13 cellular contexts compared by ENCODE assay signal in genomic region chr6:168032383-168032760, GRCh38. TPM values are rescaled to one million over a fixed set of nuclear protein-coding genes. Genes with fewer than 3 reads are reported as not detected.
DNase-seq lines count a peak whose midpoint lies in the region; ATAC-seq, FAIRE-seq and TF ChIP-seq lines count a peak whose summit lies in the region.
"Had no signal": no experiment of that assay in that cellular context is flagged by ENCODE, and none has a peak within 500 bp of the region (broad histone marks: within the 10 kb centered on the region; RNA-seq: fewer than 3 reads in every experiment).

No MANE protein-coding gene starts in this region.

- no peaks in the 10 kb centered on the region for H3K36me3 ChIP-seq in kidney epithelial cell (ENCODE audit: control insufficient read depth, insufficient read depth, low read length)
- no peaks in the 10 kb centered on the region for H3K36me3 ChIP-seq in suprapubic skin
- no peaks in the 10 kb centered on the region for H3K36me3 ChIP-seq in naive thymus-derived CD4-positive, alpha-beta T cell (ENCODE audit: control insufficient read depth in 2 of 3, insufficient read depth in 3 of 3, low read length in 3 of 3)

- H3K4me3 ChIP-seq in kidney epithelial cell (ENCODE audit: low read depth, low read length) (no peak overlapping the region), suprapubic skin (no peak overlapping the region)
- no peak overlapping the region for H3K4me3 ChIP-seq in naive thymus-derived CD4-positive, alpha-beta T cell (ENCODE audit: low read length)

- H3K36me3 Mint-ChIP-seq in naive thymus-derived CD4-positive, alpha-beta T cell, result peaks cover 0 to 3% (median 0%) of the 10 kb centered on the region in 5 donors
- H3K36me3 Mint-ChIP-seq in activated naive CD4-positive, alpha-beta T cell treated with anti-CD3 and anti-CD28 coated beads for 36 hours (ENCODE audit: low read depth), result no peaks in the 10 kb centered on the region
- H3K36me3 Mint-ChIP-seq in activated CD4-positive, alpha-beta T cell treated with anti-CD3 and anti-CD28 coated beads for 36 hours (ENCODE audit: low read depth), result no peaks in the 10 kb centered on the region

- H3K4me1 ChIP-seq in suprapubic skin, result peaks cover 35% of the 10 kb centered on the region
- no peaks in the 10 kb centered on the region for H3K4me1 ChIP-seq in naive thymus-derived CD4-positive, alpha-beta T cell (ENCODE audit: control insufficient read depth in 2 of 2, insufficient read depth in 2 of 2, low read length in 2 of 2)

- peaks cover 0 to 23% (median 7%) of the 10 kb centered on the region in 11 donors for H3K9me3 Mint-ChIP-seq in naive thymus-derived CD4-positive, alpha-beta T cell
- H3K9me3 Mint-ChIP-seq in activated naive CD4-positive, alpha-beta T cell treated with anti-CD3 and anti-CD28 coated beads for 36 hours, result peaks cover 2% of the 10 kb centered on the region
- peaks cover 3% of the 10 kb centered on the region for H3K9me3 Mint-ChIP-seq in activated CD4-positive, alpha-beta T cell treated with anti-CD3 and anti-CD28 coated beads for 36 hours (ENCODE audit: low read depth)

- no peaks in the 10 kb centered on the region for H3K27me3 ChIP-seq in kidney epithelial cell (ENCODE audit: control insufficient read depth, insufficient read depth, low read length)
- H3K27me3 ChIP-seq in suprapubic skin, result no peaks in the 10 kb centered on the region
- no peaks in the 10 kb centered on the region for H3K27me3 ChIP-seq in naive thymus-derived CD4-positive, alpha-beta T cell (ENCODE audit: control insufficient read depth in 2 of 2, insufficient read depth in 2 of 2, low read length in 2 of 2)

- no peaks in the 10 kb centered on the region for H3K9me3 ChIP-seq in suprapubic skin
- H3K9me3 ChIP-seq in naive thymus-derived CD4-positive, alpha-beta T cell (ENCODE audit: control insufficient read depth in 2 of 3, low read length in 3 of 3), result no peaks in the 10 kb centered on the region

- TF ChIP-seq CTCF in kidney epithelial cell (IDR thresholded peaks at IDR 0.05; ENCODE audit: insufficient read depth, low read length, poor library complexity, severe bottlenecking) (peak; percentile 53), suprapubic skin (IDR thresholded peaks at IDR 0.05) (no peak)

- no peak for TF ChIP-seq EP300 in suprapubic skin (IDR thresholded peaks at IDR 0.05)

- H3K4me1 Mint-ChIP-seq in naive thymus-derived CD4-positive, alpha-beta T cell, result peaks cover 4 to 16% (median 8%) of the 10 kb centered on the region in 7 donors
- H3K4me1 Mint-ChIP-seq in activated naive CD4-positive, alpha-beta T cell treated with anti-CD3 and anti-CD28 coated beads for 36 hours (ENCODE audit: low read depth), result peaks cover 8% of the 10 kb centered on the region
- H3K4me1 Mint-ChIP-seq in activated CD4-positive, alpha-beta T cell treated with anti-CD3 and anti-CD28 coated beads for 36 hours, result peaks cover 4% of the 10 kb centered on the region

- POLR2A ChIA-PET in naive thymus-derived CD4-positive, alpha-beta T cell (lab: Charles Lee), result no interaction called here
- POLR2A ChIA-PET in activated CD4-positive, alpha-beta T cell treated with anti-CD3 and anti-CD28 coated beads for 36 hours (lab: Charles Lee), result no interaction called here

- no peak overlapping the region for H3K27ac Mint-ChIP-seq in naive thymus-derived CD4-positive, alpha-beta T cell
- H3K27ac Mint-ChIP-seq in activated naive CD4-positive, alpha-beta T cell treated with anti-CD3 and anti-CD28 coated beads for 36 hours, result no peak overlapping the region
- no peak overlapping the region for H3K27ac Mint-ChIP-seq in activated CD4-positive, alpha-beta T cell treated with anti-CD3 and anti-CD28 coated beads for 36 hours
- H3K27ac Mint-ChIP-seq: activated naive CD4-positive, alpha-beta T cell treated with anti-CD3 and anti-CD28 coated beads, Interleukin-2, amount 50 U/mL, for 72 hours had no signal

- FAIRE-seq in HTR-8/SVneo (lab: Jason Lieb, UNC), result no peak
- FAIRE-seq: GM12892, islet of Langerhans had no signal

- 69% methylated on average over 6 of the region's 6 CpGs for WGBS in suprapubic skin

- peak; percentile 65 for DNase-seq in HTR-8/SVneo (ENCODE audit: insufficient read length, low spot score)
- peak; percentile 86 for DNase-seq in astrocyte of the hippocampus (ENCODE audit: low read depth, low spot score)
- DNase-seq in kidney epithelial cell (ENCODE audit: low read depth), result peak; percentile 61
- no peak for DNase-seq in suprapubic skin (ENCODE audit: low spot score in 2 of 2)
- DNase-seq in naive thymus-derived CD4-positive, alpha-beta T cell, result no peak
- no peak for DNase-seq in activated naive CD4-positive, alpha-beta T cell treated with anti-CD3 and anti-CD28 coated beads for 36 hours
- DNase-seq in activated CD4-positive, alpha-beta T cell treated with anti-CD3 and anti-CD28 coated beads for 36 hours, result no peak
- DNase-seq: NCI-H1105 treated with DMSO at 0.1 percent for 48 hours; stimulated activated CD4-positive, alpha-beta T cell treated with anti-CD3 and anti-CD28 coated beads, Interleukin-4, amount 100 ng/mL, for 24 hours had no signal

- no peak for TF ChIP-seq POLR2A in suprapubic skin (IDR thresholded peaks at IDR 0.05)

- CTCF ChIA-PET in naive thymus-derived CD4-positive, alpha-beta T cell (lab: Charles Lee), result no interaction called here
- CTCF ChIA-PET in activated naive CD4-positive, alpha-beta T cell treated with anti-CD3 and anti-CD28 coated beads for 36 hours (lab: Charles Lee), result no interaction called here
- CTCF ChIA-PET in activated CD4-positive, alpha-beta T cell treated with anti-CD3 and anti-CD28 coated beads for 36 hours (lab: Charles Lee), result interaction anchor here (1.0 kb wide), 1 partner anchor 70 kb away, joined by 5 read pairs; no protein-coding TSS in a partner anchor

- no peak overlapping the region for H3K4me3 Mint-ChIP-seq in naive thymus-derived CD4-positive, alpha-beta T cell
- H3K4me3 Mint-ChIP-seq in activated naive CD4-positive, alpha-beta T cell treated with anti-CD3 and anti-CD28 coated beads for 36 hours, result no peak overlapping the region
- H3K4me3 Mint-ChIP-seq in activated CD4-positive, alpha-beta T cell treated with anti-CD3 and anti-CD28 coated beads for 36 hours, result no peak overlapping the region

- intact Hi-C loops in naive thymus-derived CD4-positive, alpha-beta T cell (cut with micrococcal nuclease), result no loop called here
- intact Hi-C loops in activated naive CD4-positive, alpha-beta T cell treated with anti-CD3 and anti-CD28 coated beads for 36 hours (cut with micrococcal nuclease), result no loop called here
- intact Hi-C loops in activated CD4-positive, alpha-beta T cell treated with anti-CD3 and anti-CD28 coated beads for 36 hours (cut with DNase I, micrococcal nuclease), result no loop called here

- H3K27me3 Mint-ChIP-seq in naive thymus-derived CD4-positive, alpha-beta T cell, result peaks cover 13 to 45% (median 38%) of the 10 kb centered on the region in 5 donors
- peaks cover 37% of the 10 kb centered on the region for H3K27me3 Mint-ChIP-seq in activated naive CD4-positive, alpha-beta T cell treated with anti-CD3 and anti-CD28 coated beads for 36 hours (ENCODE audit: low read depth)
- peaks cover 30% of the 10 kb centered on the region for H3K27me3 Mint-ChIP-seq in activated CD4-positive, alpha-beta T cell treated with anti-CD3 and anti-CD28 coated beads for 36 hours

- ATAC-seq in naive thymus-derived CD4-positive, alpha-beta T cell, result no peak
- no peak for ATAC-seq in activated CD4-positive, alpha-beta T cell treated with anti-CD3 and anti-CD28 coated beads for 36 hours

- peak overlapping the region; percentile 46 for H3K27ac ChIP-seq in suprapubic skin
- H3K27ac ChIP-seq in naive thymus-derived CD4-positive, alpha-beta T cell (ENCODE audit: low read depth, low read length), result no peak overlapping the region

RNA-seq across cellular contexts. Expression of gene KIF25, which starts 34.9 kb away (rescaled TPM):
- total RNA-seq in kidney epithelial cell (not detected in 2 replicates), suprapubic skin (under 1 TPM in 1 of 4 donors, not detected in 3; 0.76 TPM)
- total RNA-seq in naive thymus-derived CD4-positive, alpha-beta T cell, result under 1 TPM in 1 of 5 experiments, not detected in 4; 0.86 TPM
- polyA plus RNA-seq in naive thymus-derived CD4-positive, alpha-beta T cell, result not detected
- total RNA-seq in activated naive CD4-positive, alpha-beta T cell treated with anti-CD3 and anti-CD28 coated beads for 36 hours, result not detected
- not detected for total RNA-seq in activated CD4-positive, alpha-beta T cell treated with anti-CD3 and anti-CD28 coated beads for 36 hours
- total RNA-seq: activated naive CD4-positive, alpha-beta T cell treated with anti-CD3 and anti-CD28 coated beads, Interleukin-2, amount 50 U/mL, for 72 hours; T-helper 2 cell treated with Interferon-gamma antibody and Interleukin-4, amounts not matched to agents 100 ng/mL and 5 ng/mL, for 36 hours had no signal

RNA-seq across cellular contexts. Expression of gene FRMD1, which starts 46.6 kb away (rescaled TPM):
- total RNA-seq in kidney epithelial cell (not detected in 2 replicates), suprapubic skin (1 to 10 TPM in 2 of 4 donors, under 1 TPM in 2; 0.64 to 2.6 (median 1.5) TPM)
- total RNA-seq in naive thymus-derived CD4-positive, alpha-beta T cell, result not detected
- not detected for polyA plus RNA-seq in naive thymus-derived CD4-positive, alpha-beta T cell
- total RNA-seq in activated naive CD4-positive, alpha-beta T cell treated with anti-CD3 and anti-CD28 coated beads for 36 hours, result not detected
- total RNA-seq in activated CD4-positive, alpha-beta T cell treated with anti-CD3 and anti-CD28 coated beads for 36 hours, result not detected
- total RNA-seq: activated naive CD4-positive, alpha-beta T cell treated with anti-CD3 and anti-CD28 coated beads, Interleukin-2, amount 50 U/mL, for 72 hours; T-helper 2 cell treated with Interferon-gamma antibody and Interleukin-4, amounts not matched to agents 100 ng/mL and 5 ng/mL, for 36 hours had no signal

Comparison
In these comparisons a context has a peak if more than half of its experiments do, and no peak if none do; other contexts are left out.
1. DNase-seq: peak in HTR-8/SVneo (single experiment), astrocyte of the hippocampus (single experiment) and kidney epithelial cell (single experiment); none in suprapubic skin (0 of 2), naive thymus-derived CD4-positive, alpha-beta T cell (0 of 9), activated naive CD4-positive, alpha-beta T cell treated with anti-CD3 and anti-CD28 coated beads for 36 hours (single experiment) and activated CD4-positive, alpha-beta T cell treated with anti-CD3 and anti-CD28 coated beads for 36 hours (single experiment).